ENCODE assay signal across 30 cellular contexts in genomic region chr1:60415696-60416095, GRCh38.
"Had no signal": no experiment of that assay in that cellular context is flagged by ENCODE, and none has a peak within 500 bp of the region (broad histone marks: within the 10 kb centered on the region; RNA-seq: fewer than 3 reads in every experiment).

No MANE protein-coding gene starts in this region.

- H3K4me3 ChIP-seq: adrenal gland, breast epithelium, Peyer's patch, SJCRH30 had no signal

- H3K27me3 Mint-ChIP-seq: activated CD4-positive, alpha-beta memory T cell treated with anti-CD3 and anti-CD28 coated beads, Interleukin-2, amount 10 ng/mL, durations not matched to agents 7 days and 5 days; activated CD4-positive, alpha-beta T cell treated with anti-CD3 and anti-CD28 coated beads for 36 hours; activated naive CD8-positive, alpha-beta T cell treated with anti-CD3 and anti-CD28 coated beads, Interleukin-2, amount 10 ng/mL, durations not matched to agents 7 days and 5 days had no signal

- H3K4me1 Mint-ChIP-seq: activated CD4-positive, alpha-beta memory T cell treated with anti-CD3 and anti-CD28 coated beads, Interleukin-2, amount 10 ng/mL, durations not matched to agents 7 days and 5 days; activated CD4-positive, alpha-beta T cell treated with anti-CD3 and anti-CD28 coated beads for 36 hours; activated naive CD8-positive, alpha-beta T cell treated with anti-CD3 and anti-CD28 coated beads, Interleukin-2, amount 10 ng/mL, durations not matched to agents 7 days and 5 days had no signal

- H3K9me3 Mint-ChIP-seq: activated naive CD8-positive, alpha-beta T cell treated with anti-CD3 and anti-CD28 coated beads, Interleukin-2, amount 10 ng/mL, durations not matched to agents 7 days and 5 days; activated T-cell treated with anti-CD3 and anti-CD28 coated beads, Interleukin-2, amount 50 U/mL, for 72 hours; activated T-helper 2 cell treated with anti-CD3 and anti-CD28 coated beads, Interferon-gamma antibody, Interleukin-2, Interleukin-4, amounts not matched to agents 10 μg/mL and 5 μg/mL and 100 μg/mL, durations not matched to agents 14 hours and 24 hours and 36 hours had no signal

- H3K27ac Mint-ChIP-seq: activated CD4-positive, alpha-beta memory T cell treated with anti-CD3 and anti-CD28 coated beads, Interleukin-2, amount 10 ng/mL, durations not matched to agents 7 days and 5 days; activated CD4-positive, alpha-beta T cell treated with anti-CD3 and anti-CD28 coated beads for 36 hours; activated naive CD8-positive, alpha-beta T cell treated with anti-CD3 and anti-CD28 coated beads, Interleukin-2, amount 10 ng/mL, durations not matched to agents 7 days and 5 days; activated T-cell treated with anti-CD3 and anti-CD28 coated beads, Interleukin-2, amount 50 U/mL, for 72 hours; activated T-helper 2 cell treated with anti-CD3 and anti-CD28 coated beads, Interferon-gamma antibody, Interleukin-2, Interleukin-4, amounts not matched to agents 10 μg/mL and 5 μg/mL and 100 μg/mL, durations not matched to agents 14 hours and 24 hours and 36 hours had no signal

- H3K36me3 ChIP-seq: adrenal gland, breast epithelium, Peyer's patch, SJCRH30 had no signal

- H3K36me3 Mint-ChIP-seq: activated naive CD8-positive, alpha-beta T cell treated with anti-CD3 and anti-CD28 coated beads, Interleukin-2, amount 10 ng/mL, durations not matched to agents 7 days and 5 days had no signal

- H3K4me3 Mint-ChIP-seq: activated CD4-positive, alpha-beta memory T cell treated with anti-CD3 and anti-CD28 coated beads, Interleukin-2, amount 10 ng/mL, durations not matched to agents 7 days and 5 days; activated CD4-positive, alpha-beta T cell treated with anti-CD3 and anti-CD28 coated beads for 36 hours; activated naive CD8-positive, alpha-beta T cell treated with anti-CD3 and anti-CD28 coated beads, Interleukin-2, amount 10 ng/mL, durations not matched to agents 7 days and 5 days; activated T-cell treated with anti-CD3 and anti-CD28 coated beads, Interleukin-2, amount 50 U/mL, for 72 hours had no signal

- H3K27me3 ChIP-seq: adrenal gland, breast epithelium, Peyer's patch, SJCRH30 had no signal

- H3K27ac ChIP-seq: adrenal gland, breast epithelium, Peyer's patch, RWPE1, SJCRH30, VCaP had no signal

- H3K9ac ChIP-seq: SK-N-SH had no signal

- H3K9me3 ChIP-seq: adrenal gland, breast epithelium, Peyer's patch, SJCRH30, SK-N-SH had no signal

- ATAC-seq: activated CD4-positive, alpha-beta T cell treated with anti-CD3 and anti-CD28 coated beads for 36 hours; activated T-cell treated with anti-CD3 and anti-CD28 coated beads, Interleukin-2, amount 50 U/mL, for 72 hours had no signal

- DNase-seq: activated CD4-positive, alpha-beta memory T cell treated with anti-CD3 and anti-CD28 coated beads, Interleukin-2, amount 10 ng/mL, durations not matched to agents 7 days and 5 days; activated CD4-positive, alpha-beta T cell treated with anti-CD3 and anti-CD28 coated beads for 36 hours; activated CD4-positive, alpha-beta T cell treated with anti-CD3 and anti-CD28 coated beads, Interleukin-2, amount 50 U/mL, for 1 hour; activated CD8-positive, alpha-beta memory T cell treated with anti-CD3 and anti-CD28 coated beads, Interleukin-2, amount 50 U/mL, for 4 hours; activated gamma-delta T cell treated with Interleukin-2 at 50 U/mL for 16 hours; activated naive CD4-positive, alpha-beta T cell treated with anti-CD3 and anti-CD28 coated beads, Interleukin-2, amount 50 U/mL, for 16 hours; activated naive CD8-positive, alpha-beta T cell treated with anti-CD3 and anti-CD28 coated beads, Interleukin-2, amount 10 ng/mL, durations not matched to agents 7 days and 5 days; activated T-cell treated with anti-CD3 and anti-CD28 coated beads, Interleukin-2, amount 50 U/mL, for 72 hours; adrenal gland; anterior cingulate cortex; caudate nucleus; MM.1S; NCI-H1105 treated with DMSO at 0.1 percent for 48 hours; NCI-H1436 treated with DMSO at 0.1 percent for 48 hours; NCI-H187 treated with DMSO at 0.1 percent for 48 hours; NCI-H2107; NCI-H2171 treated with DMSO at 0.1 percent for 48 hours; NCI-H345; NCI-H510A; NCI-H69; NK-92 treated with Interleukin-12 subunit alpha and Interleukin-12 subunit beta, amount 100 ng/mL, for 24 hours; Peyer's patch; Right ventricle myocardium superior; SJCRH30; SK-N-SH; T-helper 1 cell had no signal

- H3K4me2 ChIP-seq: SK-N-SH had no signal

- H3K4me1 ChIP-seq: adrenal gland, breast epithelium, Peyer's patch, SJCRH30 had no signal
